17 cellular contexts compared by ENCODE assay signal in the genomic region with DNA sequence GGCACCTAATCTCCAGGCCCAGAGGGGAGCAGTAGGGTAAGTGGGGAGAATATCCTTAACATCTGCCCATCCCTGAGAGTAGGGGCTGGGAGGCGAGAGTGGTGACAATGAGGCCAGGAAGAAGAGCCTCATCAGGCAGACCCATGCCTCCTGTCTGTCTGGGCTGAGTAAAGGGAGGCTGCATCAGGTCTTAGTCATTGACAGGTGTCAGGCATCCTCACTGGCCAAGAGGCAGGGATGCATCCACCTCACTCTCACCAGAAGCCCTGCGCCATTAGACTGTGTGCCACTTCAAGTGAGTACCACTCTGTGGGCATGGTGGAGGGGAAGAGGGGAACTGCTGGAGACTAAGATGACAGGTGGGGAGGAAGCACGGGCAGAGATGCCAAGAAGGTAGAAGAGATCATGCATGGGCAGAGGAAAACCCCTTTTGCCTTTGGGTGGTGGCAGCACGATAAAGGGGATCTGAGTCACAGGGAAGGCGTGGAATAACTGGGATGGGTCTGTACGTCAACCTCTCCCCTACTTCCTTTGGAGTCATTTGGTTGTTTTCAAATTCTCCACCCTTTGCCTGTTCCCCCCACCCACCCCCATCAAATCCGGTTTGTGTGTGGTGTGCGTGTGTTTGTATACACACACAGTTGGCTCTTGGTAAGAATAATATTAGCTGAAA. TPM values are rescaled to one million over a fixed set of nuclear protein-coding genes. Genes with fewer than 3 reads are reported as not detected.
DNase-seq lines count a peak whose midpoint lies in the region; ATAC-seq, FAIRE-seq and TF ChIP-seq lines count a peak whose summit lies in the region.
"Had no signal": no experiment of that assay in that cellular context is flagged by ENCODE, and none has a peak within 500 bp of the region (broad histone marks: within the 10 kb centered on the region; RNA-seq: fewer than 3 reads in every experiment).

No MANE protein-coding gene starts in this region.

- no peak for TF ChIP-seq CTCF in heart left ventricle (IDR thresholded peaks at IDR 0.05)
- TF ChIP-seq CTCF in astrocyte (IDR thresholded peaks at IDR 0.05; ENCODE audit: insufficient read depth, low read depth, low read length) = no peak

- H3K27me3 Mint-ChIP-seq in astrocyte (ENCODE audit: low read depth, unreplicated experiment) = no peaks in the 10 kb centered on the region
- H3K27me3 Mint-ChIP-seq: type B pancreatic cell had no signal

- H3K27ac ChIP-seq in heart left ventricle = no peak overlapping the region
- peak overlapping the region; percentile 52 for H3K27ac ChIP-seq in astrocyte (ENCODE audit: low read depth, low read length)
- H3K27ac ChIP-seq: left ventricle myocardium inferior, right atrium auricular region, WERI-Rb-1 had no signal

- H3K27ac Mint-ChIP-seq in astrocyte (ENCODE audit: unreplicated experiment) = no peak overlapping the region
- H3K27ac Mint-ChIP-seq: endodermal cell, type B pancreatic cell had no signal

- no peaks in the 10 kb centered on the region for H3K9me3 ChIP-seq in heart left ventricle
- H3K9me3 ChIP-seq in astrocyte (ENCODE audit: insufficient read depth, low read depth, low read length) = no peaks in the 10 kb centered on the region
- H3K9me3 ChIP-seq: left ventricle myocardium inferior, right atrium auricular region had no signal

- intact Hi-C loops in heart left ventricle (cut with DNase I) (loop anchor here in 9 of 10 donors (1.0 to 10.0 kb wide), 10 partner anchors 89 to 274 kb away; no protein-coding TSS in a partner anchor), left ventricle myocardium superior (cut with micrococcal nuclease) (loop anchor here (5.0 kb wide), 1 partner anchor 94 kb away; no protein-coding TSS in a partner anchor)

- H3K4me3 ChIP-seq in heart left ventricle (no peak overlapping the region), astrocyte (ENCODE audit: insufficient read depth, low read depth, low read length) (no peak overlapping the region)
- H3K4me3 ChIP-seq: left ventricle myocardium inferior, right atrium auricular region had no signal

- 65 to 74% (median 72%) methylated on average over 8 of the region's 8 CpGs for WGBS in heart left ventricle, 4 donors

- FAIRE-seq in astrocyte (lab: Jason Lieb, UNC) = no peak

- H3K4me1 ChIP-seq in heart left ventricle (peaks cover 0 to 25% (median 6%) of the 10 kb centered on the region in 12 donors), astrocyte (ENCODE audit: insufficient read depth, low read length) (peaks cover 21% of the 10 kb centered on the region)

- H3K4me2 ChIP-seq in astrocyte (ENCODE audit: low read length) = peak overlapping the region; percentile 31

- H3K79me2 ChIP-seq in astrocyte (ENCODE audit: insufficient read depth, low read length) = no peaks in the 10 kb centered on the region

- H3K9me3 Mint-ChIP-seq in astrocyte (ENCODE audit: unreplicated experiment) = no peaks in the 10 kb centered on the region
- H3K9me3 Mint-ChIP-seq: endodermal cell, nephron, type B pancreatic cell had no signal

- no peak overlapping the region for H2AFZ ChIP-seq in astrocyte (ENCODE audit: low read depth, low read length)

- H3K4me1 Mint-ChIP-seq in astrocyte (ENCODE audit: low read depth, unreplicated experiment) = peaks cover 23% of the 10 kb centered on the region
- H3K4me1 Mint-ChIP-seq: endodermal cell had no signal

- peaks cover 0 to 13% (median 3%) of the 10 kb centered on the region in 9 donors for H3K36me3 ChIP-seq in heart left ventricle
- peaks cover under 1% of the 10 kb centered on the region for H3K36me3 ChIP-seq in astrocyte (ENCODE audit: insufficient read depth, low read length)
- H3K36me3 ChIP-seq: right atrium auricular region had no signal

- H3K36me3 Mint-ChIP-seq in astrocyte (ENCODE audit: low read depth, unreplicated experiment) = peaks cover 2% of the 10 kb centered on the region

- TF ChIP-seq POLR2A in heart left ventricle (IDR thresholded peaks at IDR 0.05) = no peak

- no peaks in the 10 kb centered on the region for H4K20me1 ChIP-seq in astrocyte (ENCODE audit: insufficient read depth, low read length)

- ATAC-seq in heart left ventricle (peak in 3 of 4 donors; percentile 9 to 46 (median 37)), left ventricle myocardium superior (no peak), GM21515 (IDR thresholded peaks at IDR 0.05; ENCODE audit: unreplicated experiment) (no peak), HG03135 (IDR thresholded peaks at IDR 0.05; ENCODE audit: unreplicated experiment) (no peak)

- H3K27me3 ChIP-seq in heart left ventricle (no peaks in the 10 kb centered on the region), astrocyte (ENCODE audit: insufficient read depth, low read length) (no peaks in the 10 kb centered on the region)
- H3K27me3 ChIP-seq: right atrium auricular region had no signal

- H3K4me3 Mint-ChIP-seq in astrocyte (ENCODE audit: unreplicated experiment) = no peak overlapping the region
- H3K4me3 Mint-ChIP-seq: endodermal cell, nephron, type B pancreatic cell had no signal

- H3K9ac ChIP-seq in astrocyte (ENCODE audit: low read length) = peak overlapping the region; percentile 45

- DNase-seq in heart left ventricle (no peak), left ventricle myocardium superior (no peak), astrocyte (ENCODE audit: low read depth) (peak; percentile 74), glomerular visceral epithelial cell (ENCODE audit: extremely low spot score) (peak; percentile 33), SKM-1 treated with dmso at 0.1 percent for 144 hours (lab: John Stamatoyannopoulos, UW; ENCODE audit: unreplicated experiment) (no peak), AG08396 (ENCODE audit: low spot score) (no peak)
- DNase-seq: activated gamma-delta T cell; endodermal cell; hippocampal formation; left ventricle myocardium inferior; stimulated activated CD4-positive, alpha-beta T cell treated with anti-CD3 and anti-CD28 coated beads, Interleukin-4, amount 100 ng/mL, for 24 hours; WERI-Rb-1 had no signal

RNA-seq across cellular contexts. Expression of gene ANAPC13, which starts 14.1 kb away (rescaled TPM):
- 100 to 1,000 TPM in 1 of 9 donors, 10 to 100 TPM in 8; 53.4 to 109 (median 81.3) TPM for total RNA-seq in heart left ventricle
- 10 to 100 TPM; 49.0 to 93.5 TPM for polyA plus RNA-seq in heart left ventricle
- 75.6 TPM for total RNA-seq in left ventricle myocardium superior
- total RNA-seq in astrocyte = 52.5 and 61.0 TPM in 2 replicates

RNA-seq across cellular contexts. Expression of gene CEP63, which starts 14.2 kb away (rescaled TPM):
- total RNA-seq in heart left ventricle (10 to 100 TPM; 19.1 to 35.3 (median 30.3) TPM), left ventricle myocardium superior (35.1 TPM), astrocyte (20.2 and 21.3 TPM in 2 replicates)
- polyA plus RNA-seq in heart left ventricle = 10 to 100 TPM; 27.0 to 27.2 TPM

Comparison
In these comparisons a context has a peak if more than half of its experiments do, and no peak if none do; other contexts are left out.
1. ATAC-seq: peak in heart left ventricle (3 of 4); none in left ventricle myocardium superior (single experiment), GM21515 (single experiment) and HG03135 (single experiment).
2. DNase-seq: peak in astrocyte (single experiment) and glomerular visceral epithelial cell (single experiment); none in heart left ventricle (0 of 5), left ventricle myocardium superior (single experiment), SKM-1 treated with dmso at 0.1 percent for 144 hours (single experiment) and AG08396 (single experiment).